Comparison of ENCODE assay signal across 1 cellular context in the genomic region with DNA sequence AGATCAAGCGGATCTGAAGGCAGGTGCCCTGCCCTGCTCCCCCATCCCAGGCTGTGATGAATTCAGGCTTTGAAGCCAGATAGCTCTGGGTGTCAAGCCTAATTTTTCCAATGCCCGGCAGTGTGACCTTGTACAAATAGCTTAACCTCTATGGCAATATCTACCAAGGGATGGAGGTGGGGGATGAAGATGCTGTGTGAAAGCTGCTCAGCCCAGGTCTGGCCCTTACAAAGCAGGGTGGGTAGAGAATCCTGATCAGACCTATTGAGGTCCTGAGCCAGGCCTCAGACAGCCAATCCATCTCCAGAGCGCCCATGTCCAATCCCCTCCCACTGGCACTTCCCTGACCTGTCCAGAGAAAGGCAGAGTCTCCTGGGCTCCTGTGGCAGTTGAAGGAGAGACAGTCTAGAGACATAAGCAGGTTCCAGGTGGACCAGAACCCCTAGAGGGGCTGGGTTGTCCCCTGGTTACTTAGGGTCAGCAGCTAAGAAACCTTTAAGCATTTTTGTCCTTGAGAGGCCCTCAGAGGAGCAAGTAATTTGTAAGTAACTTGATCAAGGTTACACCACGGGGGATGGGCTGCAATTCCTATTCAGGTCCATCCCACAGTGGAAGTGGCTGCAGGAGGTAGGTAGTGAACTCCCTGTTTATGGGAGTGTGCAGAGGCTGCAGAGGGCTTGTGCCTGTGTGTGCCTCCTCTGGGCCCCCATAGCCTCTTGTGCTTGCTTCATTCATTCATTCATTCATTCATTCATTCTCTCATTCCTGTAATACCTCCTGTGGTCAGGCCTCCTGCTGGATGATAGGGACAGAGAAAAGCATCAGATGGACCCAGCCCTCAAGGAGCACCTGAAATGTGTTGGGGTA.
TF ChIP-seq lines count a peak whose summit lies in the region.

No MANE protein-coding gene starts in this region.

TF ChIP-seq in IMR-90, 13 proteins besides CTCF, POLR2A, EP300 and RAD21:
- TF ChIP-seq NFE2L2 (IDR thresholded peaks at IDR 0.05; ENCODE audit: low read depth, low read length) (no peak), BHLHE40 (IDR thresholded peaks at IDR 0.05; ENCODE audit: low read depth, low read length) (no peak), RCOR1 (IDR thresholded peaks at IDR 0.05; ENCODE audit: insufficient replicate concordance, low read length) (no peak), MAZ (IDR thresholded peaks at IDR 0.05; ENCODE audit: borderline replicate concordance, low read depth, low read length) (no peak), CHD1 (IDR thresholded peaks at IDR 0.05; ENCODE audit: low read depth, low read length) (no peak), SMC3 (IDR thresholded peaks at IDR 0.05; ENCODE audit: low read depth, low read length) (no peak), CEBPB (IDR thresholded peaks at IDR 0.05; ENCODE audit: low read depth, low read length) (no peak), MAFK (IDR thresholded peaks at IDR 0.05; ENCODE audit: low read depth, low read length) (no peak), FOS (IDR thresholded peaks at IDR 0.05; ENCODE audit: low read depth, low read length) (no peak), MXI1 (IDR thresholded peaks at IDR 0.05; ENCODE audit: borderline replicate concordance, low read depth, low read length) (no peak), RFX5 (IDR thresholded peaks at IDR 0.05; ENCODE audit: low read depth, low read length) (no peak)
- TF ChIP-seq, protein P1, sequence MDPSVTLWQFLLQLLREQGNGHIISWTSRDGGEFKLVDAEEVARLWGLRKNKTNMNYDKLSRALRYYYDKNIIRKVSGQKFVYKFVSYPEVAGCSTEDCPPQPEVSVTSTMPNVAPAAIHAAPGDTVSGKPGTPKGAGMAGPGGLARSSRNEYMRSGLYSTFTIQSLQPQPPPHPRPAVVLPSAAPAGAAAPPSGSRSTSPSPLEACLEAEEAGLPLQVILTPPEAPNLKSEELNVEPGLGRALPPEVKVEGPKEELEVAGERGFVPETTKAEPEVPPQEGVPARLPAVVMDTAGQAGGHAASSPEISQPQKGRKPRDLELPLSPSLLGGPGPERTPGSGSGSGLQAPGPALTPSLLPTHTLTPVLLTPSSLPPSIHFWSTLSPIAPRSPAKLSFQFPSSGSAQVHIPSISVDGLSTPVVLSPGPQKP (IDR thresholded peaks at IDR 0.05; ENCODE audit: borderline replicate concordance, low read depth, low read length) = no peak
- TF ChIP-seq, protein P2, sequence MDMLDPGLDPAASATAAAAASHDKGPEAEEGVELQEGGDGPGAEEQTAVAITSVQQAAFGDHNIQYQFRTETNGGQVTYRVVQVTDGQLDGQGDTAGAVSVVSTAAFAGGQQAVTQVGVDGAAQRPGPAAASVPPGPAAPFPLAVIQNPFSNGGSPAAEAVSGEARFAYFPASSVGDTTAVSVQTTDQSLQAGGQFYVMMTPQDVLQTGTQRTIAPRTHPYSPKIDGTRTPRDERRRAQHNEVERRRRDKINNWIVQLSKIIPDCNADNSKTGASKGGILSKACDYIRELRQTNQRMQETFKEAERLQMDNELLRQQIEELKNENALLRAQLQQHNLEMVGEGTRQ (IDR thresholded peaks at IDR 0.05; ENCODE audit: low read depth, low read length) = no peak
